ENCODE assay signal across 19 cellular contexts in the genomic region with DNA sequence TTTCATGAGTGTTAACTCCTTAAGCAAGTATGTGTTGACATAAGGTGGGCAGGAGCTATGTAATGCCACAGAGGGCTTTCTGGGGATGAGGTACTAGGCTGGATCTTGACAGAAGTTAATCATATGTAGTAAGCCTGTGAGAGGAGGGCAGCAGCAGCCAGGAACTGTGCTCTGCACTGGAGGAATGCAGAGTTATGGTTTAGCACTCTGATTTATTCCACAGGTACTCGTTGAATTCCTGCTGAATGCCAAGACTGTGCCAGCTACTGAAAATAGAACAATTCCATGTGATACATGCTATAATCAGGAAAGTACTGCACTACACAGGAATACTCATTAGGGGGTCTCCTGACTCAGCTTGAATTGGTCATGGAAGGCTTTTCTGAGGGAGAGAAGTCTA. TPM values are rescaled to one million over a fixed set of nuclear protein-coding genes. Genes with fewer than 3 reads are reported as not detected.
A peak's percentile ranks its signal among the peaks of the same experiment; 100 is the strongest.
DNase-seq lines count a peak whose midpoint lies in the region; ATAC-seq and TF ChIP-seq lines count a peak whose summit lies in the region.
"Had no signal": no experiment of that assay in that cellular context is flagged by ENCODE, and none has a peak within 500 bp of the region (broad histone marks: within the 10 kb centered on the region; RNA-seq: fewer than 3 reads in every experiment).

No MANE protein-coding gene starts in this region.

- TF ChIP-seq POLR2A in spleen (IDR thresholded peaks at IDR 0.05) = no peak

- peaks cover 96% of the 10 kb centered on the region for H3K4me1 Mint-ChIP-seq in activated T-cell treated with anti-CD3 and anti-CD28 coated beads, Interleukin-2, amount 50 U/mL, for 24 hours (ENCODE audit: low read depth)
- H3K4me1 Mint-ChIP-seq in activated T-cell treated with anti-CD3 and anti-CD28 coated beads, Interleukin-2, amount 50 U/mL, for 4 hours (ENCODE audit: low read depth) = peaks cover 98% of the 10 kb centered on the region

- no peak overlapping the region for H3K4me3 ChIP-seq in SU-DHL-6 (ENCODE audit: insufficient read depth, low read length, poor library complexity, severe bottlenecking)
- H3K4me3 ChIP-seq in spleen = no peak overlapping the region
- H3K4me3 ChIP-seq: body of pancreas, dorsolateral prefrontal cortex, hepatocyte, skin epidermis had no signal

- ATAC-seq in activated T-cell treated with anti-CD3 and anti-CD28 coated beads, Interleukin-2, amount 50 U/mL, for 4 hours = no peak
- ATAC-seq: body of pancreas; stimulated activated naive CD8-positive, alpha-beta T cell treated with anti-CD3 and anti-CD28 coated beads, Interleukin-15, amount 100 ng/mL, for 72 hours had no signal

- peaks cover 82% of the 10 kb centered on the region for H3K36me3 Mint-ChIP-seq in activated T-cell treated with anti-CD3 and anti-CD28 coated beads, Interleukin-2, amount 50 U/mL, for 24 hours (ENCODE audit: low read depth)
- peaks cover 35% of the 10 kb centered on the region for H3K36me3 Mint-ChIP-seq in activated T-cell treated with anti-CD3 and anti-CD28 coated beads, Interleukin-2, amount 50 U/mL, for 4 hours (ENCODE audit: insufficient read depth)

- H3K4me2 ChIP-seq in SU-DHL-6 (ENCODE audit: low read depth, low read length, poor library complexity, severe bottlenecking) = no peak overlapping the region
- H3K4me2 ChIP-seq: hepatocyte had no signal

- no peaks in the 10 kb centered on the region for H3K27me3 Mint-ChIP-seq in activated T-cell treated with anti-CD3 and anti-CD28 coated beads, Interleukin-2, amount 50 U/mL, for 24 hours
- no peaks in the 10 kb centered on the region for H3K27me3 Mint-ChIP-seq in activated T-cell treated with anti-CD3 and anti-CD28 coated beads, Interleukin-2, amount 50 U/mL, for 4 hours (ENCODE audit: low read depth)
- H3K27me3 Mint-ChIP-seq: stimulated activated naive CD8-positive, alpha-beta T cell treated with anti-CD3 and anti-CD28 coated beads, Interleukin-15, amount 100 ng/mL, for 72 hours had no signal

- H3K36me3 ChIP-seq in SU-DHL-6 (ENCODE audit: low read length) = peaks cover 3% of the 10 kb centered on the region; the same call in 1 of the 2 replicates
- H3K36me3 ChIP-seq in spleen = peaks cover 0 to 9% (median 0%) of the 10 kb centered on the region in 6 donors

- peaks cover 64 to 100% (median 99%) of the 10 kb centered on the region in 6 donors for H3K4me1 ChIP-seq in spleen

- peak overlapping the region; percentile 99 for H3K27ac Mint-ChIP-seq in activated T-cell treated with anti-CD3 and anti-CD28 coated beads, Interleukin-2, amount 50 U/mL, for 24 hours
- H3K27ac Mint-ChIP-seq: stimulated activated naive CD8-positive, alpha-beta T cell treated with anti-CD3 and anti-CD28 coated beads, Interleukin-15, amount 100 ng/mL, for 72 hours had no signal

- TF ChIP-seq CTCF in SU-DHL-6 (IDR thresholded peaks at IDR 0.05; ENCODE audit: insufficient read depth, low read length, poor library complexity, severe bottlenecking) (no peak), spleen (IDR thresholded peaks at IDR 0.05 in 8 of 11, conservative IDR thresholded peaks at IDR 0.05 in 3 of 11) (no peak)

- H3K9me2 ChIP-seq in SU-DHL-6 (replicated peaks; ENCODE audit: insufficient read depth, low read length) = no peaks in the 10 kb centered on the region

- H3K27me3 ChIP-seq in SU-DHL-6 (ENCODE audit: low read length) = no peaks in the 10 kb centered on the region
- no peaks in the 10 kb centered on the region for H3K27me3 ChIP-seq in spleen (replicated peaks in 1 of 7)
- H3K27me3 ChIP-seq: body of pancreas, dorsolateral prefrontal cortex, hepatocyte had no signal

- peaks cover 37% of the 10 kb centered on the region for H3F3A ChIP-seq in SU-DHL-6 (ENCODE audit: insufficient read depth)

- H3K27ac ChIP-seq in SU-DHL-6 (ENCODE audit: low read depth, low read length) = 0 out of 2 replicates have a peak overlapping the region, but pooled peaks have one; percentile 22
- peak overlapping the region in 5 of 8 donors; percentile 8 to 85 (median 39) for H3K27ac ChIP-seq in spleen
- H3K27ac ChIP-seq: body of pancreas, hepatocyte had no signal

- no peaks in the 10 kb centered on the region; the same call in 1 of the 2 replicates for H4K20me1 ChIP-seq in SU-DHL-6 (ENCODE audit: low read depth, low read length)

- no peaks in the 10 kb centered on the region for H3K9me3 ChIP-seq in SU-DHL-6 (ENCODE audit: insufficient read depth, low read length)
- no peaks in the 10 kb centered on the region for H3K9me3 ChIP-seq in spleen
- H3K9me3 ChIP-seq: body of pancreas had no signal

- no peak overlapping the region for H3K4me3 Mint-ChIP-seq in activated T-cell treated with anti-CD3 and anti-CD28 coated beads, Interleukin-2, amount 50 U/mL, for 24 hours
- no peak overlapping the region for H3K4me3 Mint-ChIP-seq in activated T-cell treated with anti-CD3 and anti-CD28 coated beads, Interleukin-2, amount 50 U/mL, for 4 hours
- H3K4me3 Mint-ChIP-seq: neural crest cell; stimulated activated naive CD8-positive, alpha-beta T cell treated with anti-CD3 and anti-CD28 coated beads, Interleukin-15, amount 100 ng/mL, for 72 hours had no signal

- intact Hi-C loops in spleen (cut with DNase I; ENCODE audit: low total_unique reads) = no loop called here

- WGBS in spleen, 5 donors = 82 to 94% (median 83%) methylated on average over 1 of the region's 1 CpG

- no peak for DNase-seq in activated T-cell treated with anti-CD3 and anti-CD28 coated beads, Interleukin-2, amount 50 U/mL, for 24 hours
- DNase-seq in activated T-cell treated with anti-CD3 and anti-CD28 coated beads, Interleukin-2, amount 50 U/mL, for 4 hours = no peak
- DNase-seq in kidney tubule cell (ENCODE audit: low spot score) = peak; percentile 92
- no peak for DNase-seq in spleen
- DNase-seq in C1 segment of cervical spinal cord (lab: John Stamatoyannopoulos, UW) = no peak
- DNase-seq in stimulated activated CD4-positive, alpha-beta T cell treated with anti-CD3 and anti-CD28 coated beads, Interleukin-2, amount 100 ng/mL, for 48 hours = no peak
- no peak for DNase-seq in UCSD-AML1 (lab: John Stamatoyannopoulos, UW; ENCODE audit: unreplicated experiment)
- DNase-seq: activated T-cell treated with anti-CD3 and anti-CD28 coated beads, Interleukin-2, amount 50 U/mL, for 1 hour; body of pancreas; DMS153; dorsolateral prefrontal cortex; MV-4-11; NCI-H2171 treated with DMSO at 0.1 percent for 48 hours; stimulated activated naive CD8-positive, alpha-beta T cell treated with anti-CD3 and anti-CD28 coated beads, Interleukin-15, amount 100 ng/mL, for 72 hours; WERI-Rb-1 had no signal

- H3K9ac ChIP-seq in SU-DHL-6 (ENCODE audit: low read length) = no peak overlapping the region

- H2AFZ ChIP-seq in SU-DHL-6 (ENCODE audit: low read depth, low read length, severe bottlenecking) = no peak overlapping the region
- H2AFZ ChIP-seq: hepatocyte had no signal

- peaks cover 3% of the 10 kb centered on the region for H3K9me3 Mint-ChIP-seq in activated T-cell treated with anti-CD3 and anti-CD28 coated beads, Interleukin-2, amount 50 U/mL, for 24 hours
- no peaks in the 10 kb centered on the region for H3K9me3 Mint-ChIP-seq in activated T-cell treated with anti-CD3 and anti-CD28 coated beads, Interleukin-2, amount 50 U/mL, for 4 hours
- H3K9me3 Mint-ChIP-seq: neural crest cell had no signal

- H3K79me2 ChIP-seq in SU-DHL-6 (ENCODE audit: insufficient read depth, low read length) = peaks cover 98% of the 10 kb centered on the region

RNA-seq across cellular contexts. Expression of gene SUSD6, which starts 58.7 kb away (rescaled TPM):
- 100 to 1,000 TPM in 2 of 3 donors, 10 to 100 TPM in 1; 97.4 to 108 (median 103) TPM for total RNA-seq in activated T-cell treated with anti-CD3 and anti-CD28 coated beads, Interleukin-2, amount 50 U/mL, for 4 hours
- 100 to 1,000 TPM in 3 of 7 donors, 10 to 100 TPM in 4; 76.1 to 120 (median 96.1) TPM for total RNA-seq in spleen
- 10 to 100 TPM; 10.7 to 20.4 (median 11.3) TPM for polyA plus RNA-seq in spleen
